Comparison of ENCODE assay signal across 27 cellular contexts in the genomic region with DNA sequence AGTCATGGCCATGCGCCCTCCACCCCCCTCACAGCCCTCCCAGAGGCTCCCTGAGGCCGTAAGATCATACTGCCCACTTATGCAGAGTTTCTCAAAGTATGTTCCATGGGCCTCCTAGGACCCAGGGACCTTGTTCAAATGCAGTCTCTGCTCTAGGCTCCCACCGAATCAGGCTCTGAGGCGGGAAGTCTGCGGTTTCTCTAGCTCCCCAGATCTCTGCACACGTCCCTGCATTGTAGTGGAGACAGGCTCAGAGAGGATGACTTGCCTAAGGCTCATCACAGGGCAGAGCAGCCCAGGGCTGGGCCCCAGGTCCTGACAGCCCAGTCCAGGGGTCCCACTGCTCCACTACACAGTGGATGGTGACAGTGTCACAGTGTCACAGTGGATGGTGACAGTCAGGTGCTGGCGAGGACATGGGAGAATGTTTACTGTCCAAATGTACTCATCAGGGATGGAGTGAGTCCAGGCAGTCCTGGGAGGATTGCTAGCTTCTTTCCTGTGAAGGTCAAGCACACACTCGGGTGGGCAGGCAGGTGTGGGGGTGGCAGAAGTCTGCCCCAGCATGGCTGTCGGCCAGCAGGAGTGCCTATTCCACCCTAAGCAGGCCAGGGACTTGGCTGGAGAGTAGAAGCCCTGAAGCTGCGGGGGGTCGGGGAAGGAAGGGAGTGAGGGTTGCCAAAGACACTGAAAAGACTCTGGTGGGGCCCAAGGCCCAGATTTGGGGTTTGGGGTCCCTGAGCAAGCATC. TPM values are rescaled to one million over a fixed set of nuclear protein-coding genes. Genes with fewer than 3 reads are reported as not detected.
A peak's percentile ranks its signal among the peaks of the same experiment; 100 is the strongest.
DNase-seq lines count a peak whose midpoint lies in the region; ATAC-seq, FAIRE-seq and TF ChIP-seq lines count a peak whose summit lies in the region.
"Had no signal": no experiment of that assay in that cellular context is flagged by ENCODE, and none has a peak within 500 bp of the region (broad histone marks: within the 10 kb centered on the region; RNA-seq: fewer than 3 reads in every experiment).

No MANE protein-coding gene starts in this region.

- no peak for FAIRE-seq in H1 (lab: Jason Lieb, UNC)
- FAIRE-seq: GM19239, HTR-8/SVneo had no signal

- TF ChIP-seq CTCF in activated CD8-positive, alpha-beta T cell treated with anti-CD3 and anti-CD28 coated beads for 36 hours (IDR thresholded peaks at IDR 0.05), result no peak
- TF ChIP-seq CTCF in H1 (IDR thresholded peaks at IDR 0.05; ENCODE audit: control extremely low read depth in 1 of 3, insufficient read depth in 1 of 3, low read depth in 1 of 3, low read length in 3 of 3), result no peak
- no peak for TF ChIP-seq CTCF in thyroid gland (IDR thresholded peaks at IDR 0.05)

- H2BK20ac ChIP-seq in H1 (ENCODE audit: low read length), result no peak overlapping the region

- no peak overlapping the region for H2AFZ ChIP-seq in H1 (ENCODE audit: low read length)
- H2AFZ ChIP-seq: PC-9 had no signal

- no peaks in the 10 kb centered on the region for H3K79me1 ChIP-seq in H1 (ENCODE audit: low read depth, low read length)

- no peak overlapping the region for H2BK5ac ChIP-seq in H1 (ENCODE audit: low read depth, low read length)

- H3K9me3 Mint-ChIP-seq in activated CD8-positive, alpha-beta T cell treated with anti-CD3 and anti-CD28 coated beads, Interleukin-2, amount 10 ng/mL, durations not matched to agents 7 days and 5 days (ENCODE audit: insufficient read depth), result no peaks in the 10 kb centered on the region
- no peaks in the 10 kb centered on the region for H3K9me3 Mint-ChIP-seq in activated CD8-positive, alpha-beta T cell treated with anti-CD3 and anti-CD28 coated beads for 36 hours
- no peaks in the 10 kb centered on the region for H3K9me3 Mint-ChIP-seq in stimulated activated memory B cell treated with anti-CD40 and anti-IgM and Interleukin-4, amounts not matched to agents 10 μg/mL and 1 μg/mL and 100 μg/mL, for 72 hours
- H3K9me3 Mint-ChIP-seq: CD8-positive, alpha-beta memory T cell had no signal

- TF ChIP-seq POLR2A in H1 (IDR thresholded peaks at IDR 0.05; ENCODE audit: control extremely low read depth in 1 of 2, low read depth in 2 of 2, low read length in 2 of 2), result no peak
- no peak for TF ChIP-seq POLR2A in thyroid gland (IDR thresholded peaks at IDR 0.05)

- intact Hi-C loops in activated CD8-positive, alpha-beta T cell treated with anti-CD3 and anti-CD28 coated beads for 36 hours (cut with micrococcal nuclease), result no loop called here
- intact Hi-C loops in thyroid gland (cut with DNase I), result loop anchor here (5.0 kb wide), 1 partner anchor 223 kb away; no protein-coding TSS in a partner anchor

- no peak overlapping the region for H2AK5ac ChIP-seq in H1 (ENCODE audit: low read depth, low read length)

- no peaks in the 10 kb centered on the region for H3K9me3 ChIP-seq in H1 (ENCODE audit: insufficient read depth in 2 of 2, low read depth in 1 of 2, low read length in 1 of 2)
- no peaks in the 10 kb centered on the region for H3K9me3 ChIP-seq in thyroid gland
- H3K9me3 ChIP-seq: SK-N-SH had no signal

- H3K36me3 Mint-ChIP-seq in activated CD8-positive, alpha-beta T cell treated with anti-CD3 and anti-CD28 coated beads, Interleukin-2, amount 10 ng/mL, durations not matched to agents 7 days and 5 days (ENCODE audit: low read depth), result no peaks in the 10 kb centered on the region
- H3K36me3 Mint-ChIP-seq in activated CD8-positive, alpha-beta T cell treated with anti-CD3 and anti-CD28 coated beads for 36 hours (ENCODE audit: low read depth), result no peaks in the 10 kb centered on the region
- H3K36me3 Mint-ChIP-seq in stimulated activated memory B cell treated with anti-CD40 and anti-IgM and Interleukin-4, amounts not matched to agents 10 μg/mL and 1 μg/mL and 100 μg/mL, for 72 hours, result no peaks in the 10 kb centered on the region
- H3K36me3 Mint-ChIP-seq: CD8-positive, alpha-beta memory T cell had no signal

- no peak overlapping the region for H3K56ac ChIP-seq in H1 (replicated peaks; ENCODE audit: insufficient read length, low read depth, low read length)

- H3K14ac ChIP-seq in H1 (ENCODE audit: insufficient read length), result no peak overlapping the region

- H3K4me3 Mint-ChIP-seq in activated CD8-positive, alpha-beta T cell treated with anti-CD3 and anti-CD28 coated beads, Interleukin-2, amount 10 ng/mL, durations not matched to agents 7 days and 5 days, result no peak overlapping the region
- H3K4me3 Mint-ChIP-seq in activated CD8-positive, alpha-beta T cell treated with anti-CD3 and anti-CD28 coated beads for 36 hours, result no peak overlapping the region
- no peak overlapping the region for H3K4me3 Mint-ChIP-seq in stimulated activated memory B cell treated with anti-CD40 and anti-IgM and Interleukin-4, amounts not matched to agents 10 μg/mL and 1 μg/mL and 100 μg/mL, for 72 hours

- H3K4me2 ChIP-seq in H1 (ENCODE audit: insufficient read depth in 1 of 2, low read depth in 2 of 2, low read length in 2 of 2), result no peak overlapping the region
- H3K4me2 ChIP-seq: PC-9, SK-N-SH had no signal

- no peak for TF ChIP-seq EP300 in H1 (IDR thresholded peaks at IDR 0.05; ENCODE audit: borderline replicate concordance in 1 of 2, low read depth in 2 of 2, low read length in 2 of 2)

- no peaks in the 10 kb centered on the region for H3K79me2 ChIP-seq in H1 (ENCODE audit: control insufficient read depth in 1 of 2, insufficient read depth in 2 of 2, low read length in 2 of 2)

- H2BK15ac ChIP-seq in H1 (ENCODE audit: low read length), result no peak overlapping the region

- H3K27ac Mint-ChIP-seq in activated CD8-positive, alpha-beta T cell treated with anti-CD3 and anti-CD28 coated beads, Interleukin-2, amount 10 ng/mL, durations not matched to agents 7 days and 5 days, result peak overlapping the region; percentile 23
- H3K27ac Mint-ChIP-seq in activated CD8-positive, alpha-beta T cell treated with anti-CD3 and anti-CD28 coated beads for 36 hours, result no peak overlapping the region
- no peak overlapping the region for H3K27ac Mint-ChIP-seq in stimulated activated memory B cell treated with anti-CD40 and anti-IgM and Interleukin-4, amounts not matched to agents 10 μg/mL and 1 μg/mL and 100 μg/mL, for 72 hours

- H3K9ac ChIP-seq in H1 (replicated peaks in 1 of 4; ENCODE audit: extremely low read depth in 1 of 4, low read depth in 3 of 4, low read length in 3 of 4), result no peak overlapping the region
- H3K9ac ChIP-seq: SK-N-SH had no signal

- H3K23me2 ChIP-seq in H1 (ENCODE audit: low read depth, low read length), result no peaks in the 10 kb centered on the region

- H4K20me1 ChIP-seq in H1 (replicated peaks in 1 of 2; ENCODE audit: control insufficient read depth in 1 of 2, insufficient read depth in 2 of 2, low read length in 2 of 2), result no peaks in the 10 kb centered on the region

- no peak for TF ChIP-seq RAD21 in H1 (IDR thresholded peaks at IDR 0.05 in 1 of 2, conservative IDR thresholded peaks at IDR 0.05 in 1 of 2; ENCODE audit: low read depth in 2 of 2, low read length in 2 of 2)

- H3K4me1 Mint-ChIP-seq in activated CD8-positive, alpha-beta T cell treated with anti-CD3 and anti-CD28 coated beads, Interleukin-2, amount 10 ng/mL, durations not matched to agents 7 days and 5 days (ENCODE audit: low read depth), result peaks cover 3% of the 10 kb centered on the region
- no peaks in the 10 kb centered on the region for H3K4me1 Mint-ChIP-seq in activated CD8-positive, alpha-beta T cell treated with anti-CD3 and anti-CD28 coated beads for 36 hours (ENCODE audit: low read depth)
- H3K4me1 Mint-ChIP-seq in stimulated activated memory B cell treated with anti-CD40 and anti-IgM and Interleukin-4, amounts not matched to agents 10 μg/mL and 1 μg/mL and 100 μg/mL, for 72 hours, result no peaks in the 10 kb centered on the region

- no peaks in the 10 kb centered on the region for H3K27me3 Mint-ChIP-seq in activated CD8-positive, alpha-beta T cell treated with anti-CD3 and anti-CD28 coated beads, Interleukin-2, amount 10 ng/mL, durations not matched to agents 7 days and 5 days (ENCODE audit: low read depth)
- H3K27me3 Mint-ChIP-seq in activated CD8-positive, alpha-beta T cell treated with anti-CD3 and anti-CD28 coated beads for 36 hours, result no peaks in the 10 kb centered on the region
- no peaks in the 10 kb centered on the region for H3K27me3 Mint-ChIP-seq in stimulated activated memory B cell treated with anti-CD40 and anti-IgM and Interleukin-4, amounts not matched to agents 10 μg/mL and 1 μg/mL and 100 μg/mL, for 72 hours

- no peak overlapping the region for H4K91ac ChIP-seq in H1 (replicated peaks; ENCODE audit: insufficient read length, low read length)

- H3K4ac ChIP-seq in H1 (replicated peaks; ENCODE audit: insufficient read length, low read depth, low read length), result no peak overlapping the region

- H3K27me3 ChIP-seq in H1 (replicated peaks in 1 of 4; ENCODE audit: control insufficient read depth in 3 of 4, extremely low read depth in 1 of 4, insufficient read depth in 3 of 4, low read length in 3 of 4) (no peaks in the 10 kb centered on the region), thyroid gland (no peaks in the 10 kb centered on the region)

- POLR2A ChIA-PET in activated CD8-positive, alpha-beta T cell treated with anti-CD3 and anti-CD28 coated beads, Interleukin-2, amount 10 ng/mL, durations not matched to agents 7 days and 5 days (lab: Charles Lee), result no interaction called here
- POLR2A ChIA-PET in activated CD8-positive, alpha-beta T cell treated with anti-CD3 and anti-CD28 coated beads for 36 hours (lab: Charles Lee), result no interaction called here
- POLR2A ChIA-PET in H1 (lab: Charles Lee; ENCODE audit: partially characterized antibody), result interaction anchor here (0.8 to 1.0 kb wide), 2 partner anchors 9 to 13 kb away, joined by 4 read pairs; no protein-coding TSS in a partner anchor

- peak; percentile 38 for ATAC-seq in activated CD8-positive, alpha-beta T cell treated with anti-CD3 and anti-CD28 coated beads, Interleukin-2, amount 10 ng/mL, durations not matched to agents 7 days and 5 days
- no peak for ATAC-seq in activated CD8-positive, alpha-beta T cell treated with anti-CD3 and anti-CD28 coated beads for 36 hours
- no peak for ATAC-seq in stimulated activated memory B cell treated with anti-CD40 and anti-IgM and Interleukin-4, amounts not matched to agents 10 μg/mL and 1 μg/mL and 100 μg/mL, for 72 hours

- H3K4me1 ChIP-seq in H1 (replicated peaks in 1 of 4; ENCODE audit: control insufficient read depth in 3 of 4, insufficient read depth in 4 of 4, low read length in 3 of 4) (peaks cover 0 to 4% (median under 1%) of the 10 kb centered on the region in 4 experiments; a peak in 5 of 7 replicates), thyroid gland (peaks cover 0 to 25% of the 10 kb centered on the region in 2 donors)

- no peak overlapping the region for H2BK12ac ChIP-seq in H1 (ENCODE audit: low read depth, low read length)

- H3K36me3 ChIP-seq in H1 (ENCODE audit: control insufficient read depth in 2 of 4, insufficient read depth in 4 of 4, low read length in 3 of 4) (peaks cover 0 to 6% (median 0%) of the 10 kb centered on the region in 4 experiments; a peak in 2 of 8 replicates), thyroid gland (peaks cover 6 to 10% of the 10 kb centered on the region in 2 donors)

- no peak overlapping the region for H4K5ac ChIP-seq in H1 (ENCODE audit: insufficient read length, low read depth, low read length)

- H3K4me3 ChIP-seq in H1 (ENCODE audit: extremely low read depth in 1 of 4, insufficient read depth in 2 of 4, low read depth in 3 of 4, low read length in 4 of 4) (no peak overlapping the region), thyroid gland (replicated peaks in 1 of 3) (no peak overlapping the region)
- H3K4me3 ChIP-seq: PC-9 had no signal

- no peak overlapping the region for H3K27ac ChIP-seq in H1 (ENCODE audit: low read depth, low read length)
- H3K27ac ChIP-seq in thyroid gland, result peak overlapping the region in 2 of 3 donors; percentile 17 to 47
- H3K27ac ChIP-seq: PC-9 had no signal

- no peak overlapping the region for H3K23ac ChIP-seq in H1 (ENCODE audit: insufficient read length)

- no peak overlapping the region for H3K18ac ChIP-seq in H1 (ENCODE audit: extremely low read depth, low read length)

- 96% methylated on average over 11 of the region's 11 CpGs; no CpG with 5 or more reads in 1 of the 2 experiments for WGBS in H1 (ENCODE audit: extremely low coverage in 1 of 2, insufficient coverage in 1 of 2, insufficient read length in 1 of 2, insufficient replicate concordance in 2 of 2, low coverage in 1 of 2, low lambda C conversion rate in 2 of 2, missing lambda C conversion rate in 1 of 2), 2 experiments
- 69 to 75% methylated on average over 10 to 11 of the region's 11 CpGs for WGBS in thyroid gland, 2 donors

- H4K8ac ChIP-seq in H1 (ENCODE audit: extremely low read depth, insufficient read depth, low read length), result peak overlapping the region; percentile 15; the same call in 1 of the 2 replicates

- DNase-seq in activated CD8-positive, alpha-beta T cell treated with anti-CD3 and anti-CD28 coated beads, Interleukin-2, amount 10 ng/mL, durations not matched to agents 7 days and 5 days, result peak; percentile 31
- no peak for DNase-seq in activated CD8-positive, alpha-beta T cell treated with anti-CD3 and anti-CD28 coated beads for 36 hours
- DNase-seq in OCI-M1 (lab: John Stamatoyannopoulos, UW), result peak; percentile 20
- no peak for DNase-seq in H1 (ENCODE audit: low read depth in 1 of 2, low spot score in 2 of 2)
- peak; percentile 62 to 70 for DNase-seq in thyroid gland
- DNase-seq in effector CD8-positive, alpha-beta T cell (lab: John Stamatoyannopoulos, UW), result no peak
- no peak for DNase-seq in DMS 273 treated with DMSO at 0.1 percent for 48 hours (lab: John Stamatoyannopoulos, UW)
- DNase-seq: 8988T, C1 segment of cervical spinal cord, DMS53, EL, GF-D8, Kasumi-1, MM.1S, NCI-H1105, NCI-H2081, NCI-H2171 treated with DMSO at 0.1 percent for 48 hours, NCI-H524 treated with DMSO at 0.1 percent for 48 hours, NCI-H82, PC-9, SIG-M5, SK-N-SH had no signal

- CTCF ChIA-PET in activated CD8-positive, alpha-beta T cell treated with anti-CD3 and anti-CD28 coated beads, Interleukin-2, amount 10 ng/mL, durations not matched to agents 7 days and 5 days (lab: Charles Lee), result interaction anchor here (0.9 to 7.6 kb wide), 7 partner anchors 9 to 225 kb away, joined by 3 to 214 read pairs (median 3); no protein-coding TSS in a partner anchor
- CTCF ChIA-PET in activated CD8-positive, alpha-beta T cell treated with anti-CD3 and anti-CD28 coated beads for 36 hours (lab: Charles Lee), result interaction anchor here (1.2 to 14.6 kb wide), 5 partner anchors 9 to 225 kb away, joined by 3 to 595 read pairs (median 17); a partner anchor contains a TSS
- CTCF ChIA-PET in H1 (lab: Charles Lee; ENCODE audit: partially characterized antibody), result interaction anchor here (0.7 to 46.3 kb wide), 7 partner anchors 3 to 225 kb away, joined by 3 to 1340 read pairs (median 531); a partner anchor contains a TSS

- no peak overlapping the region for H2BK120ac ChIP-seq in H1 (replicated peaks; ENCODE audit: low read depth, low read length)

RNA-seq across cellular contexts. Expression of a gene that starts 12.4 kb away (rescaled TPM):
- total RNA-seq in activated CD8-positive, alpha-beta T cell treated with anti-CD3 and anti-CD28 coated beads, Interleukin-2, amount 10 ng/mL, durations not matched to agents 7 days and 5 days, result under 1 TPM in 1 of 2 experiments, not detected in 1; 0.37 TPM
- total RNA-seq in activated CD8-positive, alpha-beta T cell treated with anti-CD3 and anti-CD28 coated beads for 36 hours, result not detected
- 0.26 TPM in 1 of 2 replicates, not detected in the other for total RNA-seq in H1 (2021; fragmentation: NEBNext Ultra II Directional; extraction: Animal tissue kit (Norgen Biotek cat#: 25700))
- 0.16 and 0.18 TPM in 2 replicates for polyA plus RNA-seq in H1 (2011; rRNA removed)
- polyA plus RNA-seq in H1 (2011; cell fraction: cytosol; rRNA removed), result 0.22 TPM
- 0.94 TPM for polyA plus RNA-seq in H1 (2011; cell fraction: nucleus; rRNA removed)
- polyA plus RNA-seq in H1 (2012, experiment 1 of 2), result 0.16 to 0.21 TPM in 2 of 4 replicates, not detected in the others
- polyA plus RNA-seq in H1 (2012, experiment 2 of 2), result not detected
- polyA plus RNA-seq in H1 (2013, experiment 1 of 2), result not detected
- polyA plus RNA-seq in H1 (2013, experiment 2 of 2), result 0.04 TPM
- not detected in 2 replicates for polyA minus RNA-seq in H1 (2011; rRNA and poly(A)+ RNA removed)
- polyA minus RNA-seq in H1 (2011; cell fraction: cytosol; rRNA and poly(A)+ RNA removed), result not detected
- polyA minus RNA-seq in H1 (2011; cell fraction: nucleus; rRNA and poly(A)+ RNA removed), result 2.1 TPM
- 1 to 10 TPM in 1 of 4 donors, not detected in 3; 2.1 TPM for total RNA-seq in thyroid gland
- total RNA-seq: CD8-positive, alpha-beta memory T cell; PC-9 had no signal
- polyA plus RNA-seq: CD8-positive, alpha-beta memory T cell; SK-N-SH had no signal

RNA-seq across cellular contexts. Expression of a gene that starts 31.6 kb away (rescaled TPM):
- 1 to 10 TPM; 1.2 to 1.4 TPM for total RNA-seq in activated CD8-positive, alpha-beta T cell treated with anti-CD3 and anti-CD28 coated beads, Interleukin-2, amount 10 ng/mL, durations not matched to agents 7 days and 5 days
- under 1 TPM; 0.67 to 0.83 TPM for total RNA-seq in activated CD8-positive, alpha-beta T cell treated with anti-CD3 and anti-CD28 coated beads for 36 hours
- total RNA-seq in H1 (2021; fragmentation: NEBNext Ultra II Directional; extraction: Animal tissue kit (Norgen Biotek cat#: 25700)), result 9.0 and 9.4 TPM in 2 replicates
- 6.9 and 12.5 TPM in 2 replicates for polyA plus RNA-seq in H1 (2011; rRNA removed)
- 7.0 TPM for polyA plus RNA-seq in H1 (2011; cell fraction: cytosol; rRNA removed)
- 12.6 TPM for polyA plus RNA-seq in H1 (2011; cell fraction: nucleus; rRNA removed)
- polyA plus RNA-seq in H1 (2012, experiment 1 of 2), result 5.8 to 9.4 TPM (median 8.1 TPM) in 4 replicates
- 7.9 TPM for polyA plus RNA-seq in H1 (2012, experiment 2 of 2)
- polyA plus RNA-seq in H1 (2013, experiment 1 of 2), result 6.6 TPM
- polyA plus RNA-seq in H1 (2013, experiment 2 of 2), result 5.3 TPM
- polyA minus RNA-seq in H1 (2011; rRNA and poly(A)+ RNA removed), result 4.6 and 6.3 TPM in 2 replicates
- 8.0 TPM for polyA minus RNA-seq in H1 (2011; cell fraction: cytosol; rRNA and poly(A)+ RNA removed)
- polyA minus RNA-seq in H1 (2011; cell fraction: nucleus; rRNA and poly(A)+ RNA removed), result 13.7 TPM
- 10 to 100 TPM; 33.9 to 63.4 (median 43.9) TPM for total RNA-seq in thyroid gland
- total RNA-seq: H4 had no signal

RNA-seq across cellular contexts. Expression of a gene that starts 37.3 kb away (rescaled TPM):
- total RNA-seq in activated CD8-positive, alpha-beta T cell treated with anti-CD3 and anti-CD28 coated beads, Interleukin-2, amount 10 ng/mL, durations not matched to agents 7 days and 5 days, result 100 to 1,000 TPM; 133 to 160 TPM
- total RNA-seq in activated CD8-positive, alpha-beta T cell treated with anti-CD3 and anti-CD28 coated beads for 36 hours, result 10 to 100 TPM; 44.6 to 58.8 TPM
- total RNA-seq in H1 (2021; fragmentation: NEBNext Ultra II Directional; extraction: Animal tissue kit (Norgen Biotek cat#: 25700)), result 8.4 and 9.4 TPM in 2 replicates
- 7.2 and 11.3 TPM in 2 replicates for polyA plus RNA-seq in H1 (2011; rRNA removed)
- 10.7 TPM for polyA plus RNA-seq in H1 (2011; cell fraction: cytosol; rRNA removed)
- polyA plus RNA-seq in H1 (2011; cell fraction: nucleus; rRNA removed), result 30.4 TPM
- 4.1 to 10.7 TPM (median 7.5 TPM) in 4 replicates for polyA plus RNA-seq in H1 (2012, experiment 1 of 2)
- polyA plus RNA-seq in H1 (2012, experiment 2 of 2), result 4.1 TPM
- 7.0 TPM for polyA plus RNA-seq in H1 (2013, experiment 1 of 2)
- polyA plus RNA-seq in H1 (2013, experiment 2 of 2), result 7.6 TPM
- polyA minus RNA-seq in H1 (2011; rRNA and poly(A)+ RNA removed), result 6.1 and 6.2 TPM in 2 replicates
- 3.7 TPM for polyA minus RNA-seq in H1 (2011; cell fraction: cytosol; rRNA and poly(A)+ RNA removed)
- polyA minus RNA-seq in H1 (2011; cell fraction: nucleus; rRNA and poly(A)+ RNA removed), result 20.0 TPM
- 1 to 10 TPM; 1.7 to 7.2 (median 4.1) TPM for total RNA-seq in thyroid gland

RNA-seq across cellular contexts. Expression of a gene that starts 53.1 kb away (rescaled TPM):
- 1 to 10 TPM; 8.7 to 9.4 TPM for total RNA-seq in activated CD8-positive, alpha-beta T cell treated with anti-CD3 and anti-CD28 coated beads, Interleukin-2, amount 10 ng/mL, durations not matched to agents 7 days and 5 days
- total RNA-seq in activated CD8-positive, alpha-beta T cell treated with anti-CD3 and anti-CD28 coated beads for 36 hours, result 10 to 100 TPM; 15.0 to 16.9 TPM
- 35.1 and 38.2 TPM in 2 replicates for total RNA-seq in H1 (2021; fragmentation: NEBNext Ultra II Directional; extraction: Animal tissue kit (Norgen Biotek cat#: 25700))
- polyA plus RNA-seq in H1 (2011; rRNA removed), result 9.6 and 15.3 TPM in 2 replicates
- 11.9 TPM for polyA plus RNA-seq in H1 (2011; cell fraction: cytosol; rRNA removed)
- polyA plus RNA-seq in H1 (2011; cell fraction: nucleus; rRNA removed), result 9.2 TPM
- 16.0 to 31.4 TPM (median 18.6 TPM) in 4 replicates for polyA plus RNA-seq in H1 (2012, experiment 1 of 2)
- 19.4 TPM for polyA plus RNA-seq in H1 (2012, experiment 2 of 2)
- polyA plus RNA-seq in H1 (2013, experiment 1 of 2), result 39.7 TPM
- 42.5 TPM for polyA plus RNA-seq in H1 (2013, experiment 2 of 2)
- 8.6 and 10.5 TPM in 2 replicates for polyA minus RNA-seq in H1 (2011; rRNA and poly(A)+ RNA removed)
- polyA minus RNA-seq in H1 (2011; cell fraction: cytosol; rRNA and poly(A)+ RNA removed), result 10.1 TPM
- polyA minus RNA-seq in H1 (2011; cell fraction: nucleus; rRNA and poly(A)+ RNA removed), result 14.0 TPM
- total RNA-seq in thyroid gland, result 10 to 100 TPM; 47.5 to 86.9 (median 63.8) TPM

Comparison
In these comparisons a context has a peak if more than half of its experiments do, and no peak if none do; other contexts are left out.
1. DNase-seq: peak in activated CD8-positive, alpha-beta T cell treated with anti-CD3 and anti-CD28 coated beads, Interleukin-2, amount 10 ng/mL, durations not matched to agents 7 days and 5 days (single experiment), OCI-M1 (single experiment) and thyroid gland (2 of 2); none in activated CD8-positive, alpha-beta T cell treated with anti-CD3 and anti-CD28 coated beads for 36 hours (single experiment), H1 (0 of 2), effector CD8-positive, alpha-beta T cell (single experiment) and DMS 273 treated with DMSO at 0.1 percent for 48 hours (single experiment).